ENCODE assay signal across 8 cellular contexts in genomic region chr19:588093-588742, GRCh38. TPM values are rescaled to one million over a fixed set of nuclear protein-coding genes. Genes with fewer than 3 reads are reported as not detected.
DNase-seq lines count a peak whose midpoint lies in the region; ATAC-seq, FAIRE-seq and TF ChIP-seq lines count a peak whose summit lies in the region.

No MANE protein-coding gene starts in this region.

- H3K36me3 Mint-ChIP-seq in GM23338 (ENCODE audit: low read depth), result peaks cover under 1% of the 10 kb centered on the region; the same call in 2 of the 3 replicates

- peaks cover 5% of the 10 kb centered on the region; the same call in 2 of the 3 replicates for H3K4me1 Mint-ChIP-seq in GM23338

- H3K27me3 ChIP-seq in GM23338 (ENCODE audit: insufficient read depth), result peaks cover 31% of the 10 kb centered on the region
- peaks cover 10 to 46% of the 10 kb centered on the region in 2 experiments for H3K27me3 ChIP-seq in HepG2 (ENCODE audit: control insufficient read depth in 1 of 2, insufficient read depth in 2 of 2, low read length in 2 of 2)

- peak overlapping the region; percentile 66 for H3K4me2 ChIP-seq in GM23338
- H3K4me2 ChIP-seq in HepG2 (ENCODE audit: low read depth, low read length), result peak overlapping the region; percentile 55

- no peak for TF ChIP-seq POLR2A in HepG2 (IDR thresholded peaks at IDR 0.05; ENCODE audit: insufficient read depth in 1 of 2, low read depth in 2 of 2, low read length in 2 of 2)

- no peaks in the 10 kb centered on the region for H3K9me3 ChIP-seq in HepG2 (ENCODE audit: low read length)

- FAIRE-seq in HepG2 (lab: Jason Lieb, UNC), result no peak

- peak; percentile 81 for TF ChIP-seq CTCF in AG04449 (IDR thresholded peaks at IDR 0.05; ENCODE audit: insufficient read depth, low read length, missing control alignments)
- peak; percentile 61 to 74 for TF ChIP-seq CTCF in GM23338 (conservative IDR thresholded peaks at IDR 0.05; ENCODE audit: low read depth in 2 of 2)
- peak; percentile 78 for TF ChIP-seq CTCF in HepG2 (CRISPR knock-in tag; IDR thresholded peaks at IDR 0.05)

- no peaks in the 10 kb centered on the region for H3K9me3 Mint-ChIP-seq in GM23338

- H3K4me3 Mint-ChIP-seq in GM23338, result no peak overlapping the region; the same call in 2 of the 3 replicates

- 19% methylated on average over 9 of the region's 41 CpGs for WGBS in HepG2 (ENCODE audit: low lambda C conversion rate)

- H3F3A ChIP-seq in GM23338 (replicated peaks; ENCODE audit: low read depth), result peaks cover 9% of the 10 kb centered on the region

- BruUV-seq in HepG2 (replicated peaks; lab: Mats Ljungman, UMichigan), result no TSS peak

- peaks cover 54% of the 10 kb centered on the region for H3K27me3 Mint-ChIP-seq in GM23338 (ENCODE audit: insufficient read depth, low read depth, poor library complexity)

- intact Hi-C loops in HepG2 (cut with micrococcal nuclease; ENCODE audit: unreplicated experiment), result loop anchor here (10.0 kb wide), 1 partner anchor 77 kb away; the partner anchor contains the start of gene RNF126

- H3K4me3 ChIP-seq in AG04449 (ENCODE audit: low read depth, low read length) (no peak overlapping the region), GM23338 (0 out of 2 replicates have a peak overlapping the region, but pooled peaks have one; percentile 23), HepG2 (replicated peaks in 1 of 3; ENCODE audit: insufficient read depth in 1 of 3, low read depth in 2 of 3, low read length in 3 of 3) (peak overlapping the region in 1 of 3 experiments; percentile 54; a peak in 1 of 6 replicates)

- H3K36me3 ChIP-seq in GM23338 (ENCODE audit: insufficient read depth) (no peaks in the 10 kb centered on the region), HepG2 (replicated peaks in 1 of 2; ENCODE audit: control insufficient read depth in 1 of 2, insufficient read depth in 2 of 2, low read length in 2 of 2) (no peaks in the 10 kb centered on the region; a peak in 1 of 5 replicates)

- H3K4me1 ChIP-seq in GM23338 (ENCODE audit: insufficient read depth) (peaks cover 5% of the 10 kb centered on the region; the same call in 1 of the 2 replicates), HepG2 (ENCODE audit: insufficient read depth, low read length) (peaks cover 35% of the 10 kb centered on the region)

- DNase-seq in AG04449 (ENCODE audit: low read depth, low spot score) (no peak), GM23338 (ENCODE audit: low spot score) (peak; percentile 92), NCI-H2227 (lab: John Stamatoyannopoulos, UW; ENCODE audit: unreplicated experiment) (peak; percentile 77), cerebellum (ENCODE audit: low spot score) (peak; percentile 60), HepG2 (ENCODE audit: low spot score) (peak; percentile 57), OCI-M2 (lab: John Stamatoyannopoulos, UW; ENCODE audit: unreplicated experiment) (no peak)
- DNase-seq in activated CD4-positive, alpha-beta T cell treated with anti-CD3 and anti-CD28 coated beads for 1 hour, result peak; percentile 50
- DNase-seq in stimulated activated CD8-positive, alpha-beta memory T cell treated with anti-CD3 and anti-CD28 coated beads, Interleukin-7, amount 100 ng/mL, for 4 hours (ENCODE audit: low read depth in 2 of 2), result peak; percentile 43 to 48

- H4K20me1 ChIP-seq in GM23338 (replicated peaks; ENCODE audit: insufficient read depth) (peaks cover 4% of the 10 kb centered on the region; the same call in 1 of the 2 replicates), HepG2 (ENCODE audit: insufficient read depth, low read length) (peaks cover 38% of the 10 kb centered on the region)

- POLR2A ChIA-PET in AG04449 (lab: Yijun Ruan, JAX) (interaction anchor here (1.8 kb wide), 1 partner anchor 15 kb away, joined by 4 read pairs; no protein-coding TSS in a partner anchor), HepG2 (lab: Yijun Ruan, JAX) (interaction anchor here (1.0 kb wide), 1 partner anchor 14 kb away, joined by 3 read pairs; no protein-coding TSS in a partner anchor)

- H3K9ac ChIP-seq in HepG2 (ENCODE audit: insufficient read depth, low read depth, low read length), result no peak overlapping the region

- H3K27ac ChIP-seq in GM23338 (ENCODE audit: low read depth), result no peak overlapping the region
- no peak overlapping the region for H3K27ac ChIP-seq in HepG2 (ENCODE audit: extremely low read length, insufficient read depth, low read length)

- no peak overlapping the region for H3K27ac Mint-ChIP-seq in GM23338

- H3K79me2 ChIP-seq in GM23338 (replicated peaks; ENCODE audit: insufficient read depth) (no peaks in the 10 kb centered on the region), HepG2 (ENCODE audit: insufficient read depth, low read length) (no peaks in the 10 kb centered on the region)

- CTCF ChIA-PET in AG04449 (lab: Yijun Ruan, JAX) (interaction anchor here (1.0 to 5.0 kb wide), 5 partner anchors 12 to 146 kb away, joined by 3 to 66 read pairs (median 8); no protein-coding TSS in a partner anchor), HepG2 (lab: Yijun Ruan, JAX; ENCODE audit: low intra/inter-chr PET ratio, low total read pairs) (interaction anchor here (0.8 to 3.0 kb wide), 4 partner anchors 13 to 45 kb away, joined by 3 to 9 read pairs (median 4); partner anchors contain the start of gene POLRMT)

- ATAC-seq in GM23338, result peak; percentile 51
- ATAC-seq in HepG2, result peak; percentile 60

- peak; percentile 33 for TF ChIP-seq RAD21 in HepG2 (CRISPR knock-in tag; IDR thresholded peaks at IDR 0.05)

- in situ Hi-C loops in HepG2 (cut with HindIII; ENCODE audit: extremely low pct_ligation_motif_present, low pct_unique_long_range_greater_than_20kb), result loop anchor here (5.0 to 10.0 kb wide), 2 partner anchors 36 to 147 kb away; no protein-coding TSS in a partner anchor

- no peaks in the 10 kb centered on the region for H3K9me2 ChIP-seq in GM23338 (ENCODE audit: insufficient read depth)

- H2AFZ ChIP-seq in GM23338 (no peak overlapping the region), HepG2 (ENCODE audit: low read length) (no peak overlapping the region)

- TF ChIP-seq EP300 in HepG2 (IDR thresholded peaks at IDR 0.05; ENCODE audit: low read depth in 2 of 2, low read length in 2 of 2), result no peak
- TF ChIP-seq EP300 in HepG2 (CRISPR knock-in tag; IDR thresholded peaks at IDR 0.05; ENCODE audit: borderline replicate concordance), result 0 out of 2 replicates have a peak, but pooled peaks have one; percentile 12

RNA-seq across cellular contexts. Expression of gene HCN2, which starts 1.5 kb away (rescaled TPM):
- 2.9 and 3.7 TPM in 2 replicates for total RNA-seq in GM23338 (2014; rRNA removed; shearing (Covaris generic))
- polyA plus RNA-seq in GM23338 (2016; fragmentation: Nextera tagmentation; extraction: Ambion mirVana) (0.06 and 0.14 TPM in 2 replicates), HepG2 (2011; rRNA removed) (0.01 and 0.05 TPM in 2 replicates)
- total RNA-seq in cerebellum (7.3 TPM), HepG2 (2016; rRNA removed; fragmentation: Illumina TruSeq; extraction: Trizol) (not detected in 2 replicates)
- total RNA-seq in HepG2 (2016; cell fraction: cytosol; rRNA removed; fragmentation: Illumina TruSeq; extraction: Trizol; ENCODE audit: low read depth), result not detected in 2 replicates
- not detected in 2 replicates for total RNA-seq in HepG2 (2016; cell fraction: insoluble cytoplasmic fraction; rRNA removed; fragmentation: Illumina TruSeq; extraction: Trizol)
- 0.03 TPM in 1 of 2 replicates, not detected in the other for total RNA-seq in HepG2 (2016; cell fraction: membrane; rRNA removed; fragmentation: Illumina TruSeq; extraction: Trizol)
- not detected in 2 replicates for total RNA-seq in HepG2 (2016; cell fraction: nucleus; rRNA removed; fragmentation: Illumina TruSeq; extraction: Trizol)
- polyA plus RNA-seq in HepG2 (2011; cell fraction: cytosol; rRNA removed), result 0.07 and 0.09 TPM in 2 replicates
- 0.19 and 0.24 TPM in 2 replicates for polyA plus RNA-seq in HepG2 (2011; cell fraction: nucleus; rRNA removed)
- 0.15 and 0.39 TPM in 2 replicates for polyA plus RNA-seq in HepG2 (2012)
- polyA plus RNA-seq in HepG2 (2016; cell fraction: cytosol; fragmentation: Illumina TruSeq; extraction: Trizol; ENCODE audit: low read depth), result 0.07 TPM in 1 of 2 replicates, not detected in the other
- polyA plus RNA-seq in HepG2 (2016; cell fraction: insoluble cytoplasmic fraction; fragmentation: Illumina TruSeq; extraction: Trizol; ENCODE audit: low read depth), result not detected in 2 replicates
- polyA plus RNA-seq in HepG2 (2016; cell fraction: membrane; fragmentation: Illumina TruSeq; extraction: Trizol; ENCODE audit: low read depth), result 0.05 TPM in 1 of 2 replicates, not detected in the other
- not detected in 2 replicates for polyA plus RNA-seq in HepG2 (2016; cell fraction: nucleus; fragmentation: Illumina TruSeq; extraction: Trizol; ENCODE audit: insufficient read depth, low read depth)
- polyA minus RNA-seq in HepG2 (2011; rRNA and poly(A)+ RNA removed; ENCODE audit: low replicate concordance), result 0.16 and 9.3 TPM in 2 replicates
- not detected in 2 replicates for polyA minus RNA-seq in HepG2 (2011; cell fraction: cytosol; rRNA and poly(A)+ RNA removed)
- polyA minus RNA-seq in HepG2 (2011; cell fraction: nucleus; rRNA and poly(A)+ RNA removed), result not detected in 2 replicates

RNA-seq across cellular contexts. Expression of gene BSG, which starts 15.8 kb away (rescaled TPM):
- total RNA-seq in GM23338 (2014; rRNA removed; shearing (Covaris generic)), result 891 and 973 TPM in 2 replicates
- polyA plus RNA-seq in GM23338 (2016; fragmentation: Nextera tagmentation; extraction: Ambion mirVana) (957 and 960 TPM in 2 replicates), HepG2 (2011; rRNA removed) (754 and 1,057 TPM in 2 replicates)
- total RNA-seq in cerebellum (94.5 TPM), HepG2 (2016; rRNA removed; fragmentation: Illumina TruSeq; extraction: Trizol) (136 and 309 TPM in 2 replicates)
- total RNA-seq in HepG2 (2016; cell fraction: cytosol; rRNA removed; fragmentation: Illumina TruSeq; extraction: Trizol; ENCODE audit: low read depth), result 81.8 and 84.4 TPM in 2 replicates
- 114 and 317 TPM in 2 replicates for total RNA-seq in HepG2 (2016; cell fraction: insoluble cytoplasmic fraction; rRNA removed; fragmentation: Illumina TruSeq; extraction: Trizol)
- 96.0 and 109 TPM in 2 replicates for total RNA-seq in HepG2 (2016; cell fraction: membrane; rRNA removed; fragmentation: Illumina TruSeq; extraction: Trizol)
- 271 and 340 TPM in 2 replicates for total RNA-seq in HepG2 (2016; cell fraction: nucleus; rRNA removed; fragmentation: Illumina TruSeq; extraction: Trizol)
- polyA plus RNA-seq in HepG2 (2011; cell fraction: cytosol; rRNA removed), result 595 and 749 TPM in 2 replicates
- 561 and 615 TPM in 2 replicates for polyA plus RNA-seq in HepG2 (2011; cell fraction: nucleus; rRNA removed)
- polyA plus RNA-seq in HepG2 (2012), result 926 and 933 TPM in 2 replicates
- 148 and 149 TPM in 2 replicates for polyA plus RNA-seq in HepG2 (2016; cell fraction: cytosol; fragmentation: Illumina TruSeq; extraction: Trizol; ENCODE audit: low read depth)
- polyA plus RNA-seq in HepG2 (2016; cell fraction: insoluble cytoplasmic fraction; fragmentation: Illumina TruSeq; extraction: Trizol; ENCODE audit: low read depth), result 179 and 219 TPM in 2 replicates
- polyA plus RNA-seq in HepG2 (2016; cell fraction: membrane; fragmentation: Illumina TruSeq; extraction: Trizol; ENCODE audit: low read depth), result 152 and 167 TPM in 2 replicates
- polyA plus RNA-seq in HepG2 (2016; cell fraction: nucleus; fragmentation: Illumina TruSeq; extraction: Trizol; ENCODE audit: insufficient read depth, low read depth), result 760 and 837 TPM in 2 replicates
- polyA minus RNA-seq in HepG2 (2011; rRNA and poly(A)+ RNA removed; ENCODE audit: low replicate concordance), result 426 and 707 TPM in 2 replicates
- 369 and 454 TPM in 2 replicates for polyA minus RNA-seq in HepG2 (2011; cell fraction: cytosol; rRNA and poly(A)+ RNA removed)
- polyA minus RNA-seq in HepG2 (2011; cell fraction: nucleus; rRNA and poly(A)+ RNA removed), result 97.1 and 115 TPM in 2 replicates

RNA-seq across cellular contexts. Expression of gene GZMM, which starts 44.4 kb away (rescaled TPM):
- not detected in 2 replicates for total RNA-seq in GM23338 (2014; rRNA removed; shearing (Covaris generic))
- polyA plus RNA-seq in GM23338 (2016; fragmentation: Nextera tagmentation; extraction: Ambion mirVana), result 0.29 TPM in 1 of 2 replicates, not detected in the other
- not detected for total RNA-seq in cerebellum
- not detected in 2 replicates for total RNA-seq in HepG2 (2016; rRNA removed; fragmentation: Illumina TruSeq; extraction: Trizol)
- total RNA-seq in HepG2 (2016; cell fraction: cytosol; rRNA removed; fragmentation: Illumina TruSeq; extraction: Trizol; ENCODE audit: low read depth), result not detected in 2 replicates
- not detected in 2 replicates for total RNA-seq in HepG2 (2016; cell fraction: insoluble cytoplasmic fraction; rRNA removed; fragmentation: Illumina TruSeq; extraction: Trizol)
- not detected in 2 replicates for total RNA-seq in HepG2 (2016; cell fraction: membrane; rRNA removed; fragmentation: Illumina TruSeq; extraction: Trizol)
- not detected in 2 replicates for total RNA-seq in HepG2 (2016; cell fraction: nucleus; rRNA removed; fragmentation: Illumina TruSeq; extraction: Trizol)
- 0.07 TPM in 1 of 2 replicates, not detected in the other for polyA plus RNA-seq in HepG2 (2011; rRNA removed)
- polyA plus RNA-seq in HepG2 (2011; cell fraction: cytosol; rRNA removed), result 0.13 TPM in 1 of 2 replicates, not detected in the other
- 0.50 and 0.71 TPM in 2 replicates for polyA plus RNA-seq in HepG2 (2011; cell fraction: nucleus; rRNA removed)
- polyA plus RNA-seq in HepG2 (2012), result 0.16 TPM in 1 of 2 replicates, not detected in the other
- polyA plus RNA-seq in HepG2 (2016; cell fraction: cytosol; fragmentation: Illumina TruSeq; extraction: Trizol; ENCODE audit: low read depth), result not detected in 2 replicates
- not detected in 2 replicates for polyA plus RNA-seq in HepG2 (2016; cell fraction: insoluble cytoplasmic fraction; fragmentation: Illumina TruSeq; extraction: Trizol; ENCODE audit: low read depth)
- polyA plus RNA-seq in HepG2 (2016; cell fraction: membrane; fragmentation: Illumina TruSeq; extraction: Trizol; ENCODE audit: low read depth), result not detected in 2 replicates
- polyA plus RNA-seq in HepG2 (2016; cell fraction: nucleus; fragmentation: Illumina TruSeq; extraction: Trizol; ENCODE audit: insufficient read depth, low read depth), result not detected in 2 replicates
- not detected in 2 replicates for polyA minus RNA-seq in HepG2 (2011; rRNA and poly(A)+ RNA removed; ENCODE audit: low replicate concordance)
- polyA minus RNA-seq in HepG2 (2011; cell fraction: cytosol; rRNA and poly(A)+ RNA removed), result not detected in 2 replicates
- polyA minus RNA-seq in HepG2 (2011; cell fraction: nucleus; rRNA and poly(A)+ RNA removed), result not detected in 2 replicates

RNA-seq across cellular contexts. Expression of gene POLRMT, which starts 45.1 kb away (rescaled TPM):
- total RNA-seq in GM23338 (2014; rRNA removed; shearing (Covaris generic)), result 120 and 148 TPM in 2 replicates
- polyA plus RNA-seq in GM23338 (2016; fragmentation: Nextera tagmentation; extraction: Ambion mirVana) (98.0 and 125 TPM in 2 replicates), HepG2 (2011; rRNA removed) (101 and 114 TPM in 2 replicates)
- total RNA-seq in cerebellum (14.4 TPM), HepG2 (2016; rRNA removed; fragmentation: Illumina TruSeq; extraction: Trizol) (52.5 and 78.0 TPM in 2 replicates)
- 14.6 and 16.3 TPM in 2 replicates for total RNA-seq in HepG2 (2016; cell fraction: cytosol; rRNA removed; fragmentation: Illumina TruSeq; extraction: Trizol; ENCODE audit: low read depth)
- 49.1 and 82.6 TPM in 2 replicates for total RNA-seq in HepG2 (2016; cell fraction: insoluble cytoplasmic fraction; rRNA removed; fragmentation: Illumina TruSeq; extraction: Trizol)
- 30.6 and 32.9 TPM in 2 replicates for total RNA-seq in HepG2 (2016; cell fraction: membrane; rRNA removed; fragmentation: Illumina TruSeq; extraction: Trizol)
- 53.4 and 70.1 TPM in 2 replicates for total RNA-seq in HepG2 (2016; cell fraction: nucleus; rRNA removed; fragmentation: Illumina TruSeq; extraction: Trizol)
- polyA plus RNA-seq in HepG2 (2011; cell fraction: cytosol; rRNA removed), result 20.8 and 36.5 TPM in 2 replicates
- 255 and 333 TPM in 2 replicates for polyA plus RNA-seq in HepG2 (2011; cell fraction: nucleus; rRNA removed)
- polyA plus RNA-seq in HepG2 (2012), result 52.2 and 65.7 TPM in 2 replicates
- polyA plus RNA-seq in HepG2 (2016; cell fraction: cytosol; fragmentation: Illumina TruSeq; extraction: Trizol; ENCODE audit: low read depth), result 16.5 and 17.7 TPM in 2 replicates
- 70.9 and 71.7 TPM in 2 replicates for polyA plus RNA-seq in HepG2 (2016; cell fraction: insoluble cytoplasmic fraction; fragmentation: Illumina TruSeq; extraction: Trizol; ENCODE audit: low read depth)
- 34.9 and 37.3 TPM in 2 replicates for polyA plus RNA-seq in HepG2 (2016; cell fraction: membrane; fragmentation: Illumina TruSeq; extraction: Trizol; ENCODE audit: low read depth)
- 138 and 146 TPM in 2 replicates for polyA plus RNA-seq in HepG2 (2016; cell fraction: nucleus; fragmentation: Illumina TruSeq; extraction: Trizol; ENCODE audit: insufficient read depth, low read depth)
- polyA minus RNA-seq in HepG2 (2011; rRNA and poly(A)+ RNA removed; ENCODE audit: low replicate concordance), result 247 and 377 TPM in 2 replicates
- polyA minus RNA-seq in HepG2 (2011; cell fraction: cytosol; rRNA and poly(A)+ RNA removed), result 67.1 and 69.6 TPM in 2 replicates
- polyA minus RNA-seq in HepG2 (2011; cell fraction: nucleus; rRNA and poly(A)+ RNA removed), result 37.9 and 42.3 TPM in 2 replicates

RNA-seq across cellular contexts. Expression of gene FGF22, which starts 51.5 kb away (rescaled TPM):
- 0.31 and 2.8 TPM in 2 replicates for total RNA-seq in GM23338 (2014; rRNA removed; shearing (Covaris generic))
- 1.0 and 1.1 TPM in 2 replicates for polyA plus RNA-seq in GM23338 (2016; fragmentation: Nextera tagmentation; extraction: Ambion mirVana)
- total RNA-seq in cerebellum, result not detected
- 0.24 TPM in 1 of 2 replicates, not detected in the other for total RNA-seq in HepG2 (2016; rRNA removed; fragmentation: Illumina TruSeq; extraction: Trizol)
- not detected in 2 replicates for total RNA-seq in HepG2 (2016; cell fraction: cytosol; rRNA removed; fragmentation: Illumina TruSeq; extraction: Trizol; ENCODE audit: low read depth)
- total RNA-seq in HepG2 (2016; cell fraction: insoluble cytoplasmic fraction; rRNA removed; fragmentation: Illumina TruSeq; extraction: Trizol), result 0.09 TPM in 1 of 2 replicates, not detected in the other
- total RNA-seq in HepG2 (2016; cell fraction: membrane; rRNA removed; fragmentation: Illumina TruSeq; extraction: Trizol), result 0.17 and 0.19 TPM in 2 replicates
- total RNA-seq in HepG2 (2016; cell fraction: nucleus; rRNA removed; fragmentation: Illumina TruSeq; extraction: Trizol), result not detected in 2 replicates
- 0.07 TPM in 1 of 2 replicates, not detected in the other for polyA plus RNA-seq in HepG2 (2011; rRNA removed)
- polyA plus RNA-seq in HepG2 (2011; cell fraction: cytosol; rRNA removed), result not detected in 2 replicates
- not detected in 2 replicates for polyA plus RNA-seq in HepG2 (2011; cell fraction: nucleus; rRNA removed)
- polyA plus RNA-seq in HepG2 (2012), result 0.09 and 0.27 TPM in 2 replicates
- polyA plus RNA-seq in HepG2 (2016; cell fraction: cytosol; fragmentation: Illumina TruSeq; extraction: Trizol; ENCODE audit: low read depth), result 0.08 and 0.16 TPM in 2 replicates
- not detected in 2 replicates for polyA plus RNA-seq in HepG2 (2016; cell fraction: insoluble cytoplasmic fraction; fragmentation: Illumina TruSeq; extraction: Trizol; ENCODE audit: low read depth)
- polyA plus RNA-seq in HepG2 (2016; cell fraction: membrane; fragmentation: Illumina TruSeq; extraction: Trizol; ENCODE audit: low read depth), result 0.13 TPM in 1 of 2 replicates, not detected in the other
- polyA plus RNA-seq in HepG2 (2016; cell fraction: nucleus; fragmentation: Illumina TruSeq; extraction: Trizol; ENCODE audit: insufficient read depth, low read depth), result 0.33 TPM in 1 of 2 replicates, not detected in the other
- polyA minus RNA-seq in HepG2 (2011; rRNA and poly(A)+ RNA removed; ENCODE audit: low replicate concordance), result not detected in 2 replicates
- not detected in 2 replicates for polyA minus RNA-seq in HepG2 (2011; cell fraction: cytosol; rRNA and poly(A)+ RNA removed)
- polyA minus RNA-seq in HepG2 (2011; cell fraction: nucleus; rRNA and poly(A)+ RNA removed), result not detected in 2 replicates

Comparison
In these comparisons a context has a peak if more than half of its experiments do, and no peak if none do; other contexts are left out.
1. DNase-seq: peak in GM23338 (single experiment), NCI-H2227 (single experiment), activated CD4-positive, alpha-beta T cell treated with anti-CD3 and anti-CD28 coated beads for 1 hour (single experiment), cerebellum (single experiment), HepG2 (single experiment) and stimulated activated CD8-positive, alpha-beta memory T cell treated with anti-CD3 and anti-CD28 coated beads, Interleukin-7, amount 100 ng/mL, for 4 hours (2 of 2); none in AG04449 (single experiment) and OCI-M2 (single experiment).
2. Peak in every context shown above with its lines, with median percentiles within 50 percentile points of each other: CTCF ChIP-seq.